In genomic region chr1:149398527-149398926, GRCh38 we compare ENCODE assay signal across 7 cellular contexts.
A peak's percentile ranks its signal among the peaks of the same experiment; 100 is the strongest.
DNase-seq lines count a peak whose midpoint lies in the region; ATAC-seq, FAIRE-seq and TF ChIP-seq lines count a peak whose summit lies in the region.
"Not testable (repeated sequence)": the region's sequence is repeated elsewhere in the genome, so short reads cannot be mapped to it uniquely, and the experiment has no call there.

No MANE protein-coding gene starts in this region.

- H3K27me3 Mint-ChIP-seq in CD14-positive monocyte (ENCODE audit: low read depth in 3 of 3); T-helper 17 cell; activated naive CD4-positive, alpha-beta T cell treated with anti-CD3 and anti-CD28 coated beads, Interleukin-2, amount 50 U/mL, for 24 hours; immature natural killer cell (ENCODE audit: low read depth in 3 of 3); nephron (ENCODE audit: low read depth): not testable (repeated sequence)

- H3K9me3 ChIP-seq in T-helper 17 cell (ENCODE audit: control insufficient read depth, low read length, poor library complexity, severe bottlenecking), result not testable (repeated sequence)

- H3K27me3 ChIP-seq in bronchial epithelial cell (ENCODE audit: control insufficient read depth, insufficient read depth, low read length), result not testable (repeated sequence)

- FAIRE-seq in bronchial epithelial cell (lab: Jason Lieb, UNC), result not testable (repeated sequence)

- 0 out of 2 replicates have a peak overlapping the region, but pooled peaks have one; percentile 23 for H3K4me3 ChIP-seq in LNCaP clone FGC (ENCODE audit: low read depth, low read length)
- peak overlapping the region; percentile 9 for H3K4me3 ChIP-seq in bronchial epithelial cell (ENCODE audit: low read depth, low read length)

- H3K4me3 Mint-ChIP-seq in CD14-positive monocyte, nephron: not testable (repeated sequence)
- H3K4me3 Mint-ChIP-seq in T-helper 17 cell, result peak overlapping the region; percentile 45
- peak overlapping the region; percentile 11 for H3K4me3 Mint-ChIP-seq in activated naive CD4-positive, alpha-beta T cell treated with anti-CD3 and anti-CD28 coated beads, Interleukin-2, amount 50 U/mL, for 24 hours
- H3K4me3 Mint-ChIP-seq in immature natural killer cell, result peak overlapping the region in 3 of 5 donors; percentile 46 to 50 (median 49)

- H3K36me3 ChIP-seq in bronchial epithelial cell (ENCODE audit: control insufficient read depth, insufficient read depth, low read length), result not testable (repeated sequence)

- not testable (repeated sequence) for DNase-seq in CD14-positive monocyte (ENCODE audit: low spot score); LNCaP clone FGC (ENCODE audit: low read depth); T-helper 17 cell; immature natural killer cell
- DNase-seq in bronchial epithelial cell (ENCODE audit: low read depth), result peak; percentile 24

- H3K27ac Mint-ChIP-seq in CD14-positive monocyte, result peak overlapping the region in 4 of 7 donors; percentile 64 to 89 (median 72)
- H3K27ac Mint-ChIP-seq in T-helper 17 cell, result not testable (repeated sequence)
- peak overlapping the region; percentile 46 for H3K27ac Mint-ChIP-seq in activated naive CD4-positive, alpha-beta T cell treated with anti-CD3 and anti-CD28 coated beads, Interleukin-2, amount 50 U/mL, for 24 hours
- peak overlapping the region in 2 of 6 donors; percentile 56 to 58 for H3K27ac Mint-ChIP-seq in immature natural killer cell
- H3K27ac Mint-ChIP-seq in nephron, result peak overlapping the region in 2 of 3 experiments; percentile 59 to 73

- intact Hi-C loops in CD14-positive monocyte (cut with micrococcal nuclease), result not testable (repeated sequence)

- H3K36me3 Mint-ChIP-seq in CD14-positive monocyte; T-helper 17 cell (ENCODE audit: low read depth); activated naive CD4-positive, alpha-beta T cell treated with anti-CD3 and anti-CD28 coated beads, Interleukin-2, amount 50 U/mL, for 24 hours; immature natural killer cell; nephron (ENCODE audit: low read depth): not testable (repeated sequence)

- ATAC-seq in T-helper 17 cell, result not testable (repeated sequence)

- H3K9me3 Mint-ChIP-seq in CD14-positive monocyte; activated naive CD4-positive, alpha-beta T cell treated with anti-CD3 and anti-CD28 coated beads, Interleukin-2, amount 50 U/mL, for 24 hours; immature natural killer cell; nephron: not testable (repeated sequence)

- TF ChIP-seq CTCF in CD14-positive monocyte (IDR thresholded peaks at IDR 0.05); LNCaP clone FGC (IDR thresholded peaks at IDR 0.05; ENCODE audit: control insufficient read depth, extremely low read depth, insufficient read depth); bronchial epithelial cell (IDR thresholded peaks at IDR 0.05; ENCODE audit: insufficient read depth, low read length, severe bottlenecking); nephron (IDR thresholded peaks at IDR 0.05; ENCODE audit: unreplicated experiment in 3 of 3): not testable (repeated sequence)

- H3K4me1 Mint-ChIP-seq in CD14-positive monocyte (peaks cover 12% of the 10 kb centered on the region), immature natural killer cell (peaks cover 11 to 20% of the 10 kb centered on the region in 2 donors)
- H3K4me1 Mint-ChIP-seq in T-helper 17 cell, nephron: not testable (repeated sequence)
- H3K4me1 Mint-ChIP-seq in activated naive CD4-positive, alpha-beta T cell treated with anti-CD3 and anti-CD28 coated beads, Interleukin-2, amount 50 U/mL, for 24 hours, result peaks cover 13% of the 10 kb centered on the region
